In the genomic region with DNA sequence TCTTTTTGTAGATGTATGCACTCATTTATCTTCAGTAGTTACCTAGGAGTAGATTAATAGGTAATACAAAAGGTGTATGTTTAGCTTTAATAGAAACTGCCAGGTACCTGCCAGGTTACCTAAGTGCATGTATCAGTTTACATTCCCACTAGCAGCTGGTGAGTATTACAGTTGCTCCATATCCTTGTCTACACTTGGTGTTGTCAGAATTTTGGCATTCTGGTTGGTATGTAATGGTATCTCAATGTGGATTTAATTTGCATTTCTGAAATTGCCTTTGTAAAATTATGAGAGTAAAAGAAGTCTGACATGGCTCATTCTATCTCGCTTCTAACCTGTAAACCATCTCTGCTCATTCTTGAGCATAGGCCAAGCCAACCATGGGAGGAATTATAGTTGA, we compare ENCODE assay signal across 6 cellular contexts.
"Had no signal": no experiment of that assay in that cellular context is flagged by ENCODE, and none has a peak within 500 bp of the region (broad histone marks: within the 10 kb centered on the region; RNA-seq: fewer than 3 reads in every experiment).

No MANE protein-coding gene starts in this region.

- DNase-seq: H7, HFFc6, IMR-90 had no signal

- ATAC-seq: GM23338, HCT116, K562 had no signal
